12 cellular contexts compared by ENCODE assay signal in genomic region chr1:115338457-115338820, GRCh38. TPM values are rescaled to one million over a fixed set of nuclear protein-coding genes. Genes with fewer than 3 reads are reported as not detected.
A peak's percentile ranks its signal among the peaks of the same experiment; 100 is the strongest.
DNase-seq lines count a peak whose midpoint lies in the region; ATAC-seq and TF ChIP-seq lines count a peak whose summit lies in the region.
"Had no signal": no experiment of that assay in that cellular context is flagged by ENCODE, and none has a peak within 500 bp of the region (broad histone marks: within the 10 kb centered on the region; RNA-seq: fewer than 3 reads in every experiment).

No MANE protein-coding gene starts in this region.

- no peak for TF ChIP-seq CTCF in fibroblast of pulmonary artery (IDR thresholded peaks at IDR 0.05; ENCODE audit: low read length, missing control alignments)
- TF ChIP-seq CTCF in nephron (IDR thresholded peaks at IDR 0.05; ENCODE audit: unreplicated experiment in 3 of 3), result no peak
- no peak for TF ChIP-seq CTCF in upper lobe of right lung (IDR thresholded peaks at IDR 0.05)

- H3K27ac ChIP-seq in upper lobe of right lung, result no peak overlapping the region
- H3K27ac ChIP-seq: 22Rv1 had no signal

- ATAC-seq in upper lobe of right lung, result peak; percentile 3

- H3K36me3 Mint-ChIP-seq in nephron (ENCODE audit: low read depth), result no peaks in the 10 kb centered on the region

- H3K4me1 Mint-ChIP-seq in nephron, result peaks cover 8% of the 10 kb centered on the region

- H3K36me3 ChIP-seq in upper lobe of right lung, result no peaks in the 10 kb centered on the region
- H3K36me3 ChIP-seq: HAP-1 had no signal

- H3K27me3 Mint-ChIP-seq in nephron (ENCODE audit: low read depth), result peaks cover 86% of the 10 kb centered on the region

- intact Hi-C loops in upper lobe of right lung (cut with DNase I), result no loop called here

- peak overlapping the region in 2 of 3 experiments; percentile 90 to 91 for H3K4me3 Mint-ChIP-seq in nephron

- H3K27ac Mint-ChIP-seq in nephron, result no peak overlapping the region

- H3K9me3 Mint-ChIP-seq in nephron, result no peaks in the 10 kb centered on the region

- H3K27me3 ChIP-seq in upper lobe of right lung, result peaks cover 13% of the 10 kb centered on the region

- H3K9me3 ChIP-seq in upper lobe of right lung, result no peaks in the 10 kb centered on the region
- H3K9me3 ChIP-seq: HAP-1 had no signal

- DNase-seq in NCI-H146 (lab: John Stamatoyannopoulos, UW) (peak; percentile 42), NCI-H146 treated with DMSO at 0.1 percent for 48 hours (lab: John Stamatoyannopoulos, UW; ENCODE audit: unreplicated experiment) (no peak), fibroblast of pulmonary artery (ENCODE audit: low read depth) (no peak), upper lobe of right lung (peak; percentile 64), NCI-H1092 (lab: John Stamatoyannopoulos, UW) (no peak), UCSD-AML1 (lab: John Stamatoyannopoulos, UW; ENCODE audit: unreplicated experiment) (no peak)
- no peak for DNase-seq in stimulated activated CD4-positive, alpha-beta T cell treated with anti-CD3 and anti-CD28 coated beads, Interleukin-1b, Interleukin-23, amount 100 ng/mL, for 48 hours
- DNase-seq: MM.1S had no signal

- peak overlapping the region; percentile 64 for H3K4me3 ChIP-seq in fibroblast of pulmonary artery (replicated peaks; ENCODE audit: low read depth, low read length)
- peak overlapping the region; percentile 48 for H3K4me3 ChIP-seq in upper lobe of right lung
- H3K4me3 ChIP-seq: HAP-1 had no signal

- H3K4me1 ChIP-seq in upper lobe of right lung, result peaks cover 9% of the 10 kb centered on the region
- H3K4me1 ChIP-seq: HAP-1 had no signal

RNA-seq across cellular contexts. Expression of gene NGF, which starts 0.4 kb away (rescaled TPM):
- 1.0 TPM for total RNA-seq in upper lobe of right lung
- total RNA-seq: T-helper 1 cell treated with Interleukin-12 subunit alpha and Interleukin-12 subunit beta and Interleukin-4 antibody, amounts not matched to agents 30 ng/mL and 1 ng/mL, for 36 hours had no signal

Comparison
In these comparisons a context has a peak if more than half of its experiments do, and no peak if none do; other contexts are left out.
1. DNase-seq: peak in NCI-H146 (single experiment) and upper lobe of right lung (single experiment); none in NCI-H146 treated with DMSO at 0.1 percent for 48 hours (single experiment), fibroblast of pulmonary artery (single experiment), NCI-H1092 (single experiment), stimulated activated CD4-positive, alpha-beta T cell treated with anti-CD3 and anti-CD28 coated beads, Interleukin-1b, Interleukin-23, amount 100 ng/mL, for 48 hours (single experiment) and UCSD-AML1 (single experiment).